In the genomic region with DNA sequence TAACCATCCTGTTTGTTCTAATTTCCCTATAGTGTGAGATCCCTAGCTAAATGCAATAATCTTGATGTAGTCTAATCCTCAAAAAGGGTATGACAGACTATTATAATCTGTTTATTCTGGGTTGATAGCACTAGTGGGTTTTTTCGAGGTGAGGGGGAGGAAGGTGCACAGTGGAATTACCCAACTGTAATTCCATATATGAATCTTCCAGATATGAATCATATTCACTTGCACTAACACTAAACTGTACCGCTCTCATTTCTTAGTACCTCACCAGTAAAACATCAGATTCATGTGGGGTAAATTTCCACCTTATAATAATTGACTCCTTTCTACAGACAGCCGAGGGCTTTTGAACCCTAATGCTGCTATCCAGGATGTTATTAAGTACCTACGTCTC, we compare ENCODE assay signal across 12 cellular contexts. TPM values are rescaled to one million over a fixed set of nuclear protein-coding genes. Genes with fewer than 3 reads are reported as not detected.
DNase-seq lines count a peak whose midpoint lies in the region; ATAC-seq, FAIRE-seq and TF ChIP-seq lines count a peak whose summit lies in the region.
"Had no signal": no experiment of that assay in that cellular context is flagged by ENCODE, and none has a peak within 500 bp of the region (broad histone marks: within the 10 kb centered on the region; RNA-seq: fewer than 3 reads in every experiment).

No MANE protein-coding gene starts in this region.

- H3K27me3 ChIP-seq in WERI-Rb-1 (ENCODE audit: insufficient read depth, low read depth, severe bottlenecking) (no peaks in the 10 kb centered on the region), hepatocyte (no peaks in the 10 kb centered on the region)
- H3K27me3 ChIP-seq: right lobe of liver had no signal

- H3K79me2 ChIP-seq in hepatocyte, result peaks cover 42% of the 10 kb centered on the region

- TF ChIP-seq CTCF in WERI-Rb-1 (IDR thresholded peaks at IDR 0.05; ENCODE audit: low read depth, low read length), result no peak
- TF ChIP-seq CTCF in hepatocyte (IDR thresholded peaks at IDR 0.05; ENCODE audit: poor library complexity), result no peak

- H2AFZ ChIP-seq in hepatocyte, result no peak overlapping the region

- peaks cover 22% of the 10 kb centered on the region for H3K36me3 Mint-ChIP-seq in T-helper 2 cell treated with Interferon-gamma antibody and Interleukin-4, amounts not matched to agents 5 μg/mL and 100 μg/mL, for 36 hours (ENCODE audit: low read depth)

- peak overlapping the region; percentile 37 for H3K27ac Mint-ChIP-seq in T-helper 2 cell treated with Interferon-gamma antibody and Interleukin-4, amounts not matched to agents 5 μg/mL and 100 μg/mL, for 36 hours

- no peak for TF ChIP-seq POLR2A in GM12891 (IDR thresholded peaks at IDR 0.05; ENCODE audit: low read depth, low read length)

- H3K9me3 ChIP-seq in WERI-Rb-1 (ENCODE audit: severe bottlenecking) (no peaks in the 10 kb centered on the region), hepatocyte (ENCODE audit: low read depth) (no peaks in the 10 kb centered on the region)
- H3K9me3 ChIP-seq: right lobe of liver had no signal

- H3K9me2 ChIP-seq in hepatocyte (replicated peaks; ENCODE audit: insufficient read depth), result no peaks in the 10 kb centered on the region

- peak; percentile 25 for ATAC-seq in GM18508 (IDR thresholded peaks at IDR 0.05; ENCODE audit: insufficient read depth, unreplicated experiment)
- peak; percentile 29 for ATAC-seq in GM19397 (IDR thresholded peaks at IDR 0.05; ENCODE audit: unreplicated experiment)
- ATAC-seq in HG02981 (IDR thresholded peaks at IDR 0.05; ENCODE audit: unreplicated experiment), result peak; percentile 34
- no peak for ATAC-seq in HG03521 (IDR thresholded peaks at IDR 0.05; ENCODE audit: unreplicated experiment)

- H3K36me3 ChIP-seq in WERI-Rb-1 (no peaks in the 10 kb centered on the region), hepatocyte (replicated peaks; ENCODE audit: insufficient read depth, low read depth) (no peaks in the 10 kb centered on the region)
- H3K36me3 ChIP-seq: right lobe of liver had no signal

- no peaks in the 10 kb centered on the region for H3K9me3 Mint-ChIP-seq in T-helper 2 cell treated with Interferon-gamma antibody and Interleukin-4, amounts not matched to agents 5 μg/mL and 100 μg/mL, for 36 hours
- H3K9me3 Mint-ChIP-seq: CD4-positive, CD25-positive, alpha-beta regulatory T cell had no signal

- H3K4me3 Mint-ChIP-seq in T-helper 2 cell treated with Interferon-gamma antibody and Interleukin-4, amounts not matched to agents 5 μg/mL and 100 μg/mL, for 36 hours, result no peak overlapping the region

- H4K20me1 ChIP-seq in hepatocyte (ENCODE audit: insufficient read depth, poor library complexity, severe bottlenecking), result no peaks in the 10 kb centered on the region

- no peaks in the 10 kb centered on the region for H3K4me1 ChIP-seq in hepatocyte (ENCODE audit: insufficient read depth)
- H3K4me1 ChIP-seq: right lobe of liver had no signal

- H3K27ac ChIP-seq in WERI-Rb-1, result no peak overlapping the region
- H3K27ac ChIP-seq in hepatocyte, result no peak overlapping the region
- H3K27ac ChIP-seq: right lobe of liver had no signal

- FAIRE-seq in GM12891 (lab: Jason Lieb, UNC), result no peak

- no peaks in the 10 kb centered on the region for H3K27me3 Mint-ChIP-seq in T-helper 2 cell treated with Interferon-gamma antibody and Interleukin-4, amounts not matched to agents 5 μg/mL and 100 μg/mL, for 36 hours (ENCODE audit: low read depth)
- H3K27me3 Mint-ChIP-seq: CD4-positive, CD25-positive, alpha-beta regulatory T cell had no signal

- no peak overlapping the region for H3K4me2 ChIP-seq in hepatocyte

- DNase-seq in T-helper 2 cell treated with Interferon-gamma antibody and Interleukin-4, amounts not matched to agents 5 μg/mL and 100 μg/mL, for 36 hours (ENCODE audit: low spot score), result no peak
- no peak for DNase-seq in WERI-Rb-1
- no peak for DNase-seq in hepatocyte (ENCODE audit: low spot score)
- DNase-seq in GM12891 (ENCODE audit: insufficient read length, low spot score), result no peak
- DNase-seq: NCI-H2227 treated with DMSO at 0.1 percent for 48 hours, right lobe of liver, SHP77 treated with DMSO at 0.1 percent for 48 hours had no signal

- H3K4me1 Mint-ChIP-seq in T-helper 2 cell treated with Interferon-gamma antibody and Interleukin-4, amounts not matched to agents 5 μg/mL and 100 μg/mL, for 36 hours (ENCODE audit: low read depth), result peaks cover 59% of the 10 kb centered on the region

- WGBS in hepatocyte (ENCODE audit: low lambda C conversion rate, missing lambda C conversion rate), result 70% methylated on average over 4 of the region's 4 CpGs

- H3K4me3 ChIP-seq in WERI-Rb-1 (ENCODE audit: low read depth, low read length), result no peak overlapping the region
- H3K4me3 ChIP-seq in hepatocyte, result no peak overlapping the region
- H3K4me3 ChIP-seq: right lobe of liver had no signal

TF ChIP-seq in GM12891, 5 proteins besides CTCF, POLR2A, EP300 and RAD21:
- TF ChIP-seq PAX5 (IDR thresholded peaks at IDR 0.05; ENCODE audit: insufficient read depth, low read length, severe bottlenecking), result no peak
TF ChIP-seq in GM12891: peak in this region for 0.

RNA-seq across cellular contexts. Expression of gene NCOA7, which starts 16.5 kb away (rescaled TPM):
- 34.1 and 42.0 TPM in 2 replicates for total RNA-seq in hepatocyte
- 17.3 and 22.6 TPM in 2 replicates for polyA plus RNA-seq in hepatocyte
- polyA plus RNA-seq in GM12891 (2012; ENCODE audit: low read depth, missing spikeins), result 25.1 TPM

RNA-seq across cellular contexts. Expression of gene HEY2, which starts 57.9 kb away (rescaled TPM):
- total RNA-seq in hepatocyte, result 0.47 and 0.80 TPM in 2 replicates
- 0.27 and 0.40 TPM in 2 replicates for polyA plus RNA-seq in hepatocyte
- polyA plus RNA-seq in GM12891 (2012; ENCODE audit: low read depth, missing spikeins), result 0.14 TPM
- total RNA-seq: CD4-positive, CD25-positive, alpha-beta regulatory T cell had no signal
